17 cellular contexts compared by ENCODE assay signal in genomic region chr1:174052621-174053020, GRCh38. TPM values are rescaled to one million over a fixed set of nuclear protein-coding genes. Genes with fewer than 3 reads are reported as not detected.
DNase-seq lines count a peak whose midpoint lies in the region; ATAC-seq and TF ChIP-seq lines count a peak whose summit lies in the region.
"Had no signal": no experiment of that assay in that cellular context is flagged by ENCODE, and none has a peak within 500 bp of the region (broad histone marks: within the 10 kb centered on the region; RNA-seq: fewer than 3 reads in every experiment).

No MANE protein-coding gene starts in this region.

- intact Hi-C loops in CD4-positive, alpha-beta memory T cell (cut with micrococcal nuclease): no loop called here

- H3K36me3 ChIP-seq in GM23338 (ENCODE audit: insufficient read depth) (no peaks in the 10 kb centered on the region), HAP-1 (replicated peaks) (no peaks in the 10 kb centered on the region)
- H3K36me3 ChIP-seq in CD4-positive, alpha-beta memory T cell (ENCODE audit: insufficient read depth, low read length): no peaks in the 10 kb centered on the region
- H3K36me3 ChIP-seq: SJSA1 had no signal

- no peaks in the 10 kb centered on the region for H3K9me2 ChIP-seq in GM23338 (ENCODE audit: insufficient read depth)

- no peak overlapping the region for H3K4me3 Mint-ChIP-seq in GM23338
- no peak overlapping the region for H3K4me3 Mint-ChIP-seq in activated CD4-positive, alpha-beta memory T cell treated with anti-CD3 and anti-CD28 coated beads, Interleukin-2, amount 10 ng/mL, durations not matched to agents 7 days and 5 days
- no peak overlapping the region for H3K4me3 Mint-ChIP-seq in CD4-positive, alpha-beta memory T cell

- no peaks in the 10 kb centered on the region for H3K79me2 ChIP-seq in GM23338 (replicated peaks; ENCODE audit: insufficient read depth)

- no peaks in the 10 kb centered on the region for H4K20me1 ChIP-seq in GM23338 (replicated peaks; ENCODE audit: insufficient read depth)

- CTCF ChIA-PET in activated CD4-positive, alpha-beta memory T cell treated with anti-CD3 and anti-CD28 coated beads, Interleukin-2, amount 10 ng/mL, durations not matched to agents 7 days and 5 days (lab: Charles Lee): interaction anchor here (0.7 kb wide), 1 partner anchor 79 kb away, joined by 3 read pairs; no protein-coding TSS in a partner anchor
- CTCF ChIA-PET in CD4-positive, alpha-beta memory T cell (lab: Charles Lee; ENCODE audit: partially characterized antibody): no interaction called here

- no peak for DNase-seq in GM23338 (ENCODE audit: low spot score)
- peak; percentile 19 for DNase-seq in fibroblast of pulmonary artery (ENCODE audit: low read depth)
- peak; percentile 43 for DNase-seq in pons (ENCODE audit: low spot score)
- DNase-seq in HAP-1 (ENCODE audit: low spot score in 2 of 2): no peak
- no peak for DNase-seq in activated CD4-positive, alpha-beta memory T cell treated with anti-CD3 and anti-CD28 coated beads, Interleukin-2, amount 10 ng/mL, durations not matched to agents 7 days and 5 days
- DNase-seq in CD4-positive, alpha-beta memory T cell: no peak
- DNase-seq: AML-193, Calu3, DMS79, NCI-H1436, NCI-H2029 treated with DMSO at 0.1 percent for 48 hours, NCI-H526, OCI-M1 had no signal

- TF ChIP-seq CTCF in GM23338 (conservative IDR thresholded peaks at IDR 0.05; ENCODE audit: low read depth in 2 of 2) (no peak), fibroblast of pulmonary artery (IDR thresholded peaks at IDR 0.05; ENCODE audit: low read length, missing control alignments) (no peak)

- H3K4me2 ChIP-seq in GM23338: no peak overlapping the region

- H3K27me3 Mint-ChIP-seq in GM23338 (ENCODE audit: insufficient read depth, low read depth, poor library complexity): no peaks in the 10 kb centered on the region
- peaks cover 2% of the 10 kb centered on the region for H3K27me3 Mint-ChIP-seq in activated CD4-positive, alpha-beta memory T cell treated with anti-CD3 and anti-CD28 coated beads, Interleukin-2, amount 10 ng/mL, durations not matched to agents 7 days and 5 days
- H3K27me3 Mint-ChIP-seq in CD4-positive, alpha-beta memory T cell: peaks cover 4 to 6% of the 10 kb centered on the region in 2 donors

- H3K4me1 ChIP-seq in GM23338 (ENCODE audit: insufficient read depth) (no peaks in the 10 kb centered on the region), HAP-1 (no peaks in the 10 kb centered on the region)
- no peaks in the 10 kb centered on the region for H3K4me1 ChIP-seq in CD4-positive, alpha-beta memory T cell (ENCODE audit: insufficient read depth, low read length)
- H3K4me1 ChIP-seq: SJSA1 had no signal

- H3F3A ChIP-seq in GM23338 (replicated peaks; ENCODE audit: low read depth): no peaks in the 10 kb centered on the region

- H3K4me3 ChIP-seq in GM23338: no peak overlapping the region
- no peak overlapping the region for H3K4me3 ChIP-seq in fibroblast of pulmonary artery (replicated peaks; ENCODE audit: low read depth, low read length)
- no peak overlapping the region for H3K4me3 ChIP-seq in HAP-1
- no peak overlapping the region for H3K4me3 ChIP-seq in CD4-positive, alpha-beta memory T cell (ENCODE audit: low read length in 2 of 2)
- H3K4me3 ChIP-seq: SJSA1 had no signal

- H3K9me3 Mint-ChIP-seq in GM23338: peaks cover 15% of the 10 kb centered on the region; the same call in 2 of the 3 replicates
- H3K9me3 Mint-ChIP-seq in activated CD4-positive, alpha-beta memory T cell treated with anti-CD3 and anti-CD28 coated beads, Interleukin-2, amount 10 ng/mL, durations not matched to agents 7 days and 5 days: no peaks in the 10 kb centered on the region
- H3K9me3 Mint-ChIP-seq in CD4-positive, alpha-beta memory T cell: no peaks in the 10 kb centered on the region

- no peaks in the 10 kb centered on the region for H3K9me3 ChIP-seq in HAP-1
- H3K9me3 ChIP-seq in CD4-positive, alpha-beta memory T cell (ENCODE audit: control insufficient read depth in 1 of 2, low read length in 2 of 2): no peaks in the 10 kb centered on the region
- H3K9me3 ChIP-seq: SJSA1 had no signal

- H3K4me1 Mint-ChIP-seq in GM23338: no peaks in the 10 kb centered on the region
- no peaks in the 10 kb centered on the region for H3K4me1 Mint-ChIP-seq in activated CD4-positive, alpha-beta memory T cell treated with anti-CD3 and anti-CD28 coated beads, Interleukin-2, amount 10 ng/mL, durations not matched to agents 7 days and 5 days
- H3K4me1 Mint-ChIP-seq in CD4-positive, alpha-beta memory T cell: no peaks in the 10 kb centered on the region

- H3K27ac ChIP-seq in GM23338 (ENCODE audit: low read depth) (no peak overlapping the region), angular gyrus (ENCODE audit: low read depth, low read length) (peak overlapping the region; percentile 86)
- no peak overlapping the region for H3K27ac ChIP-seq in CD4-positive, alpha-beta memory T cell (ENCODE audit: low read depth, low read length)
- H3K27ac ChIP-seq: RWPE1, SJSA1 had no signal

- H2AFZ ChIP-seq in GM23338: 0 out of 2 replicates have a peak overlapping the region, but pooled peaks have one; percentile 29

- no peaks in the 10 kb centered on the region for H3K36me3 Mint-ChIP-seq in GM23338 (ENCODE audit: low read depth)
- H3K36me3 Mint-ChIP-seq in activated CD4-positive, alpha-beta memory T cell treated with anti-CD3 and anti-CD28 coated beads, Interleukin-2, amount 10 ng/mL, durations not matched to agents 7 days and 5 days (ENCODE audit: low read depth): no peaks in the 10 kb centered on the region
- no peaks in the 10 kb centered on the region for H3K36me3 Mint-ChIP-seq in CD4-positive, alpha-beta memory T cell

- H3K27me3 ChIP-seq in GM23338 (ENCODE audit: insufficient read depth) (no peaks in the 10 kb centered on the region), HAP-1 (ENCODE audit: low read depth) (no peaks in the 10 kb centered on the region)
- no peaks in the 10 kb centered on the region for H3K27me3 ChIP-seq in CD4-positive, alpha-beta memory T cell (ENCODE audit: insufficient read depth, low read length)
- H3K27me3 ChIP-seq: SJSA1 had no signal

- no peak overlapping the region for H3K27ac Mint-ChIP-seq in GM23338
- no peak overlapping the region for H3K27ac Mint-ChIP-seq in activated CD4-positive, alpha-beta memory T cell treated with anti-CD3 and anti-CD28 coated beads, Interleukin-2, amount 10 ng/mL, durations not matched to agents 7 days and 5 days
- no peak overlapping the region for H3K27ac Mint-ChIP-seq in CD4-positive, alpha-beta memory T cell

- ATAC-seq in GM23338 (no peak), GM19397 (IDR thresholded peaks at IDR 0.05; ENCODE audit: unreplicated experiment) (no peak)

- POLR2A ChIA-PET in activated CD4-positive, alpha-beta memory T cell treated with anti-CD3 and anti-CD28 coated beads, Interleukin-2, amount 10 ng/mL, durations not matched to agents 7 days and 5 days (lab: Charles Lee): no interaction called here
- POLR2A ChIA-PET in CD4-positive, alpha-beta memory T cell (lab: Charles Lee; ENCODE audit: partially characterized antibody): no interaction called here

- in situ Hi-C loops in HAP-1 (cut with MboI; ENCODE audit: low sequenced_read_pairs): no loop called here

TF ChIP-seq in GM23338, 12 proteins besides CTCF, POLR2A, EP300 and RAD21 (continues in another document):
- TF ChIP-seq JUNB (IDR thresholded peaks at IDR 0.05; ENCODE audit: unreplicated experiment): no peak
- no peak for TF ChIP-seq ZNF331 (CRISPR knock-in tag; IDR thresholded peaks at IDR 0.05; ENCODE audit: low read depth)
- no peak for TF ChIP-seq STAT1 (IDR thresholded peaks at IDR 0.05; ENCODE audit: unreplicated experiment)

RNA-seq across cellular contexts. Expression of gene RC3H1, which starts 30.5 kb away (rescaled TPM):
- total RNA-seq in GM23338 (2014; rRNA removed; shearing (Covaris generic)): 21.6 and 24.5 TPM in 2 replicates
- polyA plus RNA-seq in GM23338 (2016; fragmentation: Nextera tagmentation; extraction: Ambion mirVana): 4.7 and 6.8 TPM in 2 replicates
- 10 to 100 TPM; 29.6 to 33.6 TPM for total RNA-seq in activated CD4-positive, alpha-beta memory T cell treated with anti-CD3 and anti-CD28 coated beads, Interleukin-2, amount 10 ng/mL, durations not matched to agents 7 days and 5 days
- total RNA-seq in CD4-positive, alpha-beta memory T cell: 10 to 100 TPM; 49.2 TPM
- 1 to 10 TPM; 2.0 to 4.8 TPM for polyA plus RNA-seq in CD4-positive, alpha-beta memory T cell

Comparison
In these comparisons a context has a peak if more than half of its experiments do, and no peak if none do; other contexts are left out.
1. DNase-seq: peak in fibroblast of pulmonary artery (single experiment) and pons (single experiment); none in GM23338 (single experiment), HAP-1 (0 of 2), activated CD4-positive, alpha-beta memory T cell treated with anti-CD3 and anti-CD28 coated beads, Interleukin-2, amount 10 ng/mL, durations not matched to agents 7 days and 5 days (single experiment) and CD4-positive, alpha-beta memory T cell (0 of 5).